ENCODE assay signal across 8 cellular contexts in genomic region chr11:67316882-67317364, GRCh38. TPM values are rescaled to one million over a fixed set of nuclear protein-coding genes. Genes with fewer than 3 reads are reported as not detected.
DNase-seq lines count a peak whose midpoint lies in the region; TF ChIP-seq lines count a peak whose summit lies in the region.

No MANE protein-coding gene starts in this region.

- no peaks in the 10 kb centered on the region for H3F3A ChIP-seq in GM23248 (ENCODE audit: insufficient read depth)

- no peaks in the 10 kb centered on the region for H3K79me2 ChIP-seq in GM23248 (ENCODE audit: insufficient read depth)

- H3K9me2 ChIP-seq in GM23248 (ENCODE audit: insufficient read depth) = no peaks in the 10 kb centered on the region

- WGBS in GM23248 (ENCODE audit: low coverage in 1 of 2, low lambda C conversion rate in 2 of 2, missing lambda C conversion rate in 2 of 2), 2 experiments = 1 to 2% methylated on average over 18 to 20 of the region's 20 CpGs

- DNase-seq in DMS53 (lab: John Stamatoyannopoulos, UW) (peak; percentile 92), GM23248 (peak; percentile 86), NT2/D1 (ENCODE audit: low read depth, low spot score) (no peak), dorsolateral prefrontal cortex (no peak), DMS114 treated with DMSO at 0.1 percent for 48 hours (lab: John Stamatoyannopoulos, UW; ENCODE audit: unreplicated experiment) (no peak), GM19240 (ENCODE audit: insufficient read length, low spot score) (no peak), NCI-H1092 treated with DMSO at 0.1 percent for 48 hours (lab: John Stamatoyannopoulos, UW) (no peak)

- H2AFZ ChIP-seq in GM23248 = peak overlapping the region; percentile 79

- H3K9me3 ChIP-seq in GM23248 (ENCODE audit: low read depth) (no peaks in the 10 kb centered on the region), NT2/D1 (ENCODE audit: insufficient read depth, low read length) (no peaks in the 10 kb centered on the region), mucosa of rectum (ENCODE audit: control insufficient read depth in 2 of 2, low read length in 2 of 2) (no peaks in the 10 kb centered on the region)

- in situ Hi-C loops in GM23248 (cut with MboI) = no loop called here

- no peak for TF ChIP-seq CTCF in dorsolateral prefrontal cortex (IDR thresholded peaks at IDR 0.05 in 54 of 56, conservative IDR thresholded peaks at IDR 0.05 in 2 of 56; ENCODE audit: low read depth in 1 of 56, partially characterized antibody in 56 of 56)

- H3K27me3 ChIP-seq in GM23248 (replicated peaks; ENCODE audit: insufficient read depth) = no peaks in the 10 kb centered on the region
- peaks cover 36% of the 10 kb centered on the region for H3K27me3 ChIP-seq in NT2/D1 (ENCODE audit: insufficient read depth, insufficient read length)
- H3K27me3 ChIP-seq in dorsolateral prefrontal cortex = no peaks in the 10 kb centered on the region
- H3K27me3 ChIP-seq in mucosa of rectum (ENCODE audit: control insufficient read depth in 2 of 2, insufficient read depth in 2 of 2, low read length in 2 of 2) = no peaks in the 10 kb centered on the region

- H3K9ac ChIP-seq in GM23248 (peak overlapping the region; percentile 66), NT2/D1 (ENCODE audit: insufficient read length, low read depth) (peak overlapping the region; percentile 93), mucosa of rectum (ENCODE audit: low read depth in 1 of 2, low read length in 2 of 2) (peak overlapping the region; percentile 84 to 92)

- intact Hi-C loops in dorsolateral prefrontal cortex (cut with DNase I) = loop anchor here (1.0 to 10.0 kb wide), 4 partner anchors 51 to 232 kb away; partner anchors contain the start of gene GRK2 (in 2 of the 2)

- peaks cover 5% of the 10 kb centered on the region; the same call in 1 of the 2 replicates for H3K4me1 ChIP-seq in GM23248 (ENCODE audit: insufficient read depth)
- peaks cover 3% of the 10 kb centered on the region for H3K4me1 ChIP-seq in NT2/D1 (ENCODE audit: insufficient read depth, insufficient read length)
- H3K4me1 ChIP-seq in mucosa of rectum (ENCODE audit: control insufficient read depth in 2 of 2, insufficient read depth in 2 of 2, low read length in 2 of 2) = peaks cover 21 to 26% of the 10 kb centered on the region in 2 donors

- peak overlapping the region; percentile 37 for H3K27ac ChIP-seq in GM23248
- peak overlapping the region; percentile 69 to 99 (median 96) for H3K27ac ChIP-seq in dorsolateral prefrontal cortex
- peak overlapping the region; percentile 98 for H3K27ac ChIP-seq in mucosa of rectum (ENCODE audit: low read depth in 2 of 2, low read length in 2 of 2)

- H3K36me3 ChIP-seq in GM23248 (ENCODE audit: low read depth) (no peaks in the 10 kb centered on the region), NT2/D1 (ENCODE audit: insufficient read depth, insufficient read length, low read length) (peaks cover 4% of the 10 kb centered on the region), mucosa of rectum (ENCODE audit: control insufficient read depth in 2 of 2, insufficient read depth in 2 of 2, low read length in 2 of 2) (no peaks in the 10 kb centered on the region)

- peak overlapping the region; percentile 72 for H3K4me2 ChIP-seq in GM23248 (ENCODE audit: unreplicated experiment)

- H4K20me1 ChIP-seq in GM23248 (ENCODE audit: insufficient read depth) = no peaks in the 10 kb centered on the region

- peak overlapping the region; percentile 82 for H3K4me3 ChIP-seq in GM23248
- H3K4me3 ChIP-seq in NT2/D1 (ENCODE audit: insufficient read length, low read depth) = peak overlapping the region; percentile 71
- peak overlapping the region; percentile 60 to 99 (median 86) for H3K4me3 ChIP-seq in dorsolateral prefrontal cortex
- peak overlapping the region; percentile 88 for H3K4me3 ChIP-seq in mucosa of rectum (ENCODE audit: low read length in 2 of 2)

RNA-seq across cellular contexts. Expression of gene SSH3, which starts 13.6 kb away (rescaled TPM):
- 20.1 and 41.6 TPM in 2 replicates for total RNA-seq in GM23248 (2014; rRNA removed; shearing (Covaris generic))
- polyA plus RNA-seq in GM23248 (2016; fragmentation: Nextera tagmentation; extraction: Ambion mirVana) = 25.2 and 26.4 TPM in 2 replicates
- total RNA-seq in dorsolateral prefrontal cortex = 10 to 100 TPM; 15.0 to 46.9 (median 26.2) TPM

RNA-seq across cellular contexts. Expression of gene ANKRD13D, which starts 27.8 kb away (rescaled TPM):
- 27.6 and 42.9 TPM in 2 replicates for total RNA-seq in GM23248 (2014; rRNA removed; shearing (Covaris generic))
- 13.4 and 16.4 TPM in 2 replicates for polyA plus RNA-seq in GM23248 (2016; fragmentation: Nextera tagmentation; extraction: Ambion mirVana)
- total RNA-seq in dorsolateral prefrontal cortex = 100 to 1,000 TPM in 5 of 120 experiments, 10 to 100 TPM in 115; 54.5 to 110 (median 77.3) TPM

RNA-seq across cellular contexts. Expression of gene POLD4, which starts 36.4 kb away (rescaled TPM):
- total RNA-seq in GM23248 (2014; rRNA removed; shearing (Covaris generic)) = 86.6 and 109 TPM in 2 replicates
- polyA plus RNA-seq in GM23248 (2016; fragmentation: Nextera tagmentation; extraction: Ambion mirVana) = 121 and 136 TPM in 2 replicates
- 10 to 100 TPM; 11.4 to 49.5 (median 26.7) TPM for total RNA-seq in dorsolateral prefrontal cortex

RNA-seq across cellular contexts. Expression of gene GRK2, which starts 50.6 kb away (rescaled TPM):
- total RNA-seq in GM23248 (2014; rRNA removed; shearing (Covaris generic)) = 43.0 and 54.9 TPM in 2 replicates
- 6.0 and 7.8 TPM in 2 replicates for polyA plus RNA-seq in GM23248 (2016; fragmentation: Nextera tagmentation; extraction: Ambion mirVana)
- total RNA-seq in dorsolateral prefrontal cortex = 100 to 1,000 TPM in 93 of 120 experiments, 10 to 100 TPM in 27; 63.9 to 144 (median 111) TPM

RNA-seq across cellular contexts. Expression of gene CLCF1, which starts 56.5 kb away (rescaled TPM):
- 33.0 and 39.1 TPM in 2 replicates for total RNA-seq in GM23248 (2014; rRNA removed; shearing (Covaris generic))
- 20.0 and 21.1 TPM in 2 replicates for polyA plus RNA-seq in GM23248 (2016; fragmentation: Nextera tagmentation; extraction: Ambion mirVana)
- 1 to 10 TPM in 8 of 120 experiments, under 1 TPM in 50, not detected in 62; 0.23 to 2.5 (median 0.50) TPM for total RNA-seq in dorsolateral prefrontal cortex

Comparison
In these comparisons a context has a peak if more than half of its experiments do, and no peak if none do; other contexts are left out.
1. DNase-seq: peak in DMS53 (single experiment) and GM23248 (single experiment); none in NT2/D1 (single experiment), dorsolateral prefrontal cortex (0 of 10), DMS114 treated with DMSO at 0.1 percent for 48 hours (single experiment), GM19240 (single experiment) and NCI-H1092 treated with DMSO at 0.1 percent for 48 hours (single experiment).
2. H3K27ac ChIP-seq: peak in every context shown above with its lines; median percentile 98 in mucosa of rectum; 96 in dorsolateral prefrontal cortex; 37 in GM23248.
3. Peak in every context shown above with its lines, with median percentiles within 50 percentile points of each other: H3K4me3 ChIP-seq and H3K9ac ChIP-seq.